In the genomic region with DNA sequence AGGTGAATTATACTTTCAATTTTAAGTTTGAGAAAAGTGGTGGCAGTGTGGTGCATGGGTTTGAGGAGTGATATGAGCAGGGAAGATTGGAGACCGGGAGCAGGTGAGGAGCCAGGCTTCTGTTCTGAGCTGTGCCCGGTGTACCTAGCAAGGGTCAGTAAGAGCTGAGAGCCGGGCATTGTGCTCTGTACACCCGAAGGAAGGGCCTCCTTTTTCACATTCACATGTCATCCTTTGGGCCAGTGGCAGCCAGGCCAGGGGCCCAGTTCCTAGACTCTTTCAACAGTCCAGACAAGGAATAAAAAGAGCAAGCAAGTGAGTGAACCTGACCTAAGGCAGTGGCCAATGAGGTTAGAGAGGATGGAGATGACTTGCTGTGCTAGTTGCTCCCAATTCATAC, we compare ENCODE assay signal across 10 cellular contexts. TPM values are rescaled to one million over a fixed set of nuclear protein-coding genes. Genes with fewer than 3 reads are reported as not detected.
DNase-seq lines count a peak whose midpoint lies in the region; ATAC-seq, FAIRE-seq and TF ChIP-seq lines count a peak whose summit lies in the region.
"Had no signal": no experiment of that assay in that cellular context is flagged by ENCODE, and none has a peak within 500 bp of the region (broad histone marks: within the 10 kb centered on the region; RNA-seq: fewer than 3 reads in every experiment).

No MANE protein-coding gene starts in this region.

- TF ChIP-seq RAD21 in A549 (conservative IDR thresholded peaks at IDR 0.05 in 1 of 2, IDR thresholded peaks at IDR 0.05 in 1 of 2) (no peak), HCT116 (IDR thresholded peaks at IDR 0.05; ENCODE audit: low read depth) (no peak)

- no peak for TF ChIP-seq POLR2A in A549 (IDR thresholded peaks at IDR 0.05; ENCODE audit: low read length)
- TF ChIP-seq POLR2A in HCT116 (IDR thresholded peaks at IDR 0.05; ENCODE audit: borderline replicate concordance, extremely low read depth, insufficient read depth, insufficient read length), result no peak

- peak overlapping the region; percentile 67 for H3K4me2 ChIP-seq in A549
- peak overlapping the region; percentile 64 for H3K4me2 ChIP-seq in HCT116 (ENCODE audit: low read length)

- ATAC-seq in A549, result peak; percentile 22 to 39; a peak in 4 of 6 replicates
- ATAC-seq in HCT116, result peak; percentile 9; the same call in 1 of the 2 replicates
- ATAC-seq in WTC11, result no peak
- ATAC-seq in naive thymus-derived CD4-positive, alpha-beta T cell, result no peak
- ATAC-seq in GM21576 (IDR thresholded peaks at IDR 0.05; ENCODE audit: unreplicated experiment), result no peak

- no peaks in the 10 kb centered on the region for H3K27me3 ChIP-seq in HCT116 (ENCODE audit: insufficient read depth, low read length)
- no peaks in the 10 kb centered on the region for H3K27me3 ChIP-seq in naive thymus-derived CD4-positive, alpha-beta T cell (ENCODE audit: control insufficient read depth in 2 of 2, insufficient read depth in 2 of 2, low read length in 2 of 2)
- H3K27me3 ChIP-seq: colonic mucosa, ovary had no signal

- H4K20me1 ChIP-seq in HCT116 (ENCODE audit: insufficient read depth), result no peaks in the 10 kb centered on the region

- FAIRE-seq in A549 (lab: Jason Lieb, UNC), result no peak

- intact Hi-C loops in HCT116 (cut with micrococcal nuclease), result no loop called here
- intact Hi-C loops in naive thymus-derived CD4-positive, alpha-beta T cell (cut with micrococcal nuclease), result loop anchor here (1.0 to 2.0 kb wide), 4 partner anchors 18 to 864 kb away; partner anchors contain the start of gene RFC4 (in 1 of the 2)

- TF ChIP-seq EP300 in A549 (IDR thresholded peaks at IDR 0.05), result no peak

- H3K27me3 Mint-ChIP-seq in WTC11 (ENCODE audit: low read depth), result peaks cover 11% of the 10 kb centered on the region
- H3K27me3 Mint-ChIP-seq in naive thymus-derived CD4-positive, alpha-beta T cell, result peaks cover 0 to 23% (median 8%) of the 10 kb centered on the region in 5 donors

- POLR2A ChIA-PET in A549 (lab: Yijun Ruan, JAX), result interaction anchor here (0.5 to 1.6 kb wide), 5 partner anchors 17 to 166 kb away, joined by 3 to 7 read pairs (median 4); no protein-coding TSS in a partner anchor
- POLR2A ChIA-PET in HCT116 (lab: Charles Lee), result interaction anchor here (0.5 to 2.2 kb wide), 5 partner anchors 9 to 299 kb away, joined by 3 to 9 read pairs (median 3); no protein-coding TSS in a partner anchor
- POLR2A ChIA-PET in WTC11 (lab: Charles Lee), result interaction anchor here (0.6 to 1.4 kb wide), 3 partner anchors 9 to 282 kb away, joined by 5 to 9 read pairs (median 6); no protein-coding TSS in a partner anchor
- POLR2A ChIA-PET in naive thymus-derived CD4-positive, alpha-beta T cell (lab: Charles Lee), result interaction anchor here (0.8 to 1.8 kb wide), 10 partner anchors 9 to 864 kb away, joined by 3 to 8 read pairs (median 4); partner anchors contain the start of genes DNAJB11 and EIF4A2

- H3K27ac ChIP-seq in A549 (peak overlapping the region; percentile 66 to 75; a peak in 5 of 6 replicates), HCT116 (ENCODE audit: low read depth, low read length) (no peak overlapping the region)
- no peak overlapping the region for H3K27ac ChIP-seq in naive thymus-derived CD4-positive, alpha-beta T cell (ENCODE audit: low read depth, low read length)
- H3K27ac ChIP-seq: colonic mucosa, ovary had no signal

- 70% methylated on average over 4 of the region's 4 CpGs for WGBS in A549 (ENCODE audit: missing lambda C conversion rate)

- H3K4me3 Mint-ChIP-seq in WTC11, result no peak overlapping the region
- peak overlapping the region in 6 of 10 donors; percentile 3 to 76 (median 31) for H3K4me3 Mint-ChIP-seq in naive thymus-derived CD4-positive, alpha-beta T cell

- H3K79me2 ChIP-seq in HCT116 (ENCODE audit: insufficient read depth, low read length), result peaks cover under 1% of the 10 kb centered on the region; the same call in 1 of the 2 replicates

- RAD21 ChIA-PET in HCT116 (lab: Charles Lee; ENCODE audit: low non-redundant PET in 1 of 2, low total read pairs in 2 of 2, uncharacterized antibody in 2 of 2, unreplicated experiment in 2 of 2), result interaction anchor here in 1 of 2 experiments (1.3 to 1.5 kb wide), 2 partner anchors 282 to 299 kb away, joined by 5 read pairs; no protein-coding TSS in a partner anchor

- CTCF ChIA-PET in A549 (lab: Yijun Ruan, JAX), result interaction anchor here (0.5 to 3.0 kb wide), 38 partner anchors 7 to 840 kb away, joined by 3 to 158 read pairs (median 4); partner anchors contain the start of genes EIF4A2 and SENP2
- CTCF ChIA-PET in HCT116 (lab: Charles Lee), result interaction anchor here (0.5 to 2.5 kb wide), 39 partner anchors 10 to 1762 kb away, joined by 3 to 65 read pairs (median 4); partner anchors contain the start of gene DNAJB11
- CTCF ChIA-PET in WTC11 (lab: Charles Lee), result interaction anchor here (0.6 to 3.5 kb wide), 117 partner anchors 11 to 805 kb away, joined by 3 to 113 read pairs (median 4); partner anchors contain the start of genes IGF2BP2 and SENP2
- CTCF ChIA-PET in naive thymus-derived CD4-positive, alpha-beta T cell (lab: Charles Lee), result interaction anchor here (0.6 to 2.5 kb wide), 21 partner anchors 9 to 674 kb away, joined by 3 to 18 read pairs (median 8); partner anchors contain the start of genes DNAJB11 and SENP2

- peaks cover 4% of the 10 kb centered on the region for H3K36me3 Mint-ChIP-seq in WTC11
- H3K36me3 Mint-ChIP-seq in naive thymus-derived CD4-positive, alpha-beta T cell, result peaks cover 0 to 8% (median 0%) of the 10 kb centered on the region in 5 donors

- no TSS peak for BruUV-seq in HCT116 (replicated peaks; lab: Mats Ljungman, UMichigan)

- H3K9ac ChIP-seq in HCT116 (ENCODE audit: low read length), result 0 out of 2 replicates have a peak overlapping the region, but pooled peaks have one; percentile 16

- DNase-seq in A549 (ENCODE audit: low read depth in 1 of 2, low spot score in 1 of 2), result no peak
- no peak for DNase-seq in HCT116 (ENCODE audit: low read depth, low spot score)
- DNase-seq in WTC11 (ENCODE audit: low spot score), result no peak
- DNase-seq in naive thymus-derived CD4-positive, alpha-beta T cell, result no peak
- DNase-seq in stimulated activated CD4-positive, alpha-beta T cell treated with anti-CD3 and anti-CD28 coated beads, Interleukin-2, amount 100 ng/mL, for 24 hours, result no peak
- no peak for DNase-seq in nucleus accumbens (lab: John Stamatoyannopoulos, UW)
- DNase-seq in cerebellar nuclear complex (lab: John Stamatoyannopoulos, UW), result no peak

- no peaks in the 10 kb centered on the region for H3K9me2 ChIP-seq in HCT116 (ENCODE audit: insufficient read depth)

- no peak for TF ChIP-seq CTCF in A549 (IDR thresholded peaks at IDR 0.05)
- no peak for TF ChIP-seq CTCF in HCT116 (IDR thresholded peaks at IDR 0.05 in 2 of 3, conservative IDR thresholded peaks at IDR 0.05 in 1 of 3; ENCODE audit: borderline replicate concordance in 1 of 3, insufficient read depth in 1 of 3, low read depth in 2 of 3, low read length in 2 of 3)
- TF ChIP-seq CTCF in WTC11 (IDR thresholded peaks at IDR 0.05), result no peak

- peaks cover 4% of the 10 kb centered on the region for H3K9me3 Mint-ChIP-seq in WTC11
- peaks cover 0 to 5% (median 0%) of the 10 kb centered on the region in 11 donors for H3K9me3 Mint-ChIP-seq in naive thymus-derived CD4-positive, alpha-beta T cell

- H3K4me1 ChIP-seq in A549 (peaks cover 6% of the 10 kb centered on the region), HCT116 (ENCODE audit: control insufficient read depth in 1 of 2, insufficient read depth in 2 of 2, low read length in 2 of 2) (peaks cover 0 to 24% of the 10 kb centered on the region in 2 experiments; a peak in 3 of 4 replicates)
- peaks cover 8 to 11% of the 10 kb centered on the region in 2 donors for H3K4me1 ChIP-seq in naive thymus-derived CD4-positive, alpha-beta T cell (ENCODE audit: control insufficient read depth in 2 of 2, insufficient read depth in 2 of 2, low read length in 2 of 2)

- no peaks in the 10 kb centered on the region for H3K36me3 ChIP-seq in HCT116 (ENCODE audit: control insufficient read depth in 1 of 2, insufficient read depth in 2 of 2, low read length in 2 of 2)
- H3K36me3 ChIP-seq in naive thymus-derived CD4-positive, alpha-beta T cell (ENCODE audit: control insufficient read depth in 2 of 3, insufficient read depth in 3 of 3, low read length in 3 of 3), result no peaks in the 10 kb centered on the region
- H3K36me3 ChIP-seq: colonic mucosa, ovary had no signal

- H3K4me3 ChIP-seq in A549, result no peak overlapping the region
- no peak overlapping the region for H3K4me3 ChIP-seq in HCT116 (replicated peaks in 1 of 2; ENCODE audit: low read depth in 1 of 2, low read length in 2 of 2)
- H3K4me3 ChIP-seq in naive thymus-derived CD4-positive, alpha-beta T cell (ENCODE audit: low read length), result peak overlapping the region; percentile 26
- H3K4me3 ChIP-seq: colonic mucosa, ovary had no signal

- peaks cover 7% of the 10 kb centered on the region for H3K4me1 Mint-ChIP-seq in WTC11
- H3K4me1 Mint-ChIP-seq in naive thymus-derived CD4-positive, alpha-beta T cell, result peaks cover 11 to 29% (median 21%) of the 10 kb centered on the region in 7 donors

- no peaks in the 10 kb centered on the region for H3K9me3 ChIP-seq in A549
- no peaks in the 10 kb centered on the region for H3K9me3 ChIP-seq in HCT116 (ENCODE audit: control insufficient read depth in 1 of 2, insufficient read depth in 1 of 2, low read depth in 1 of 2, low read length in 2 of 2)
- no peaks in the 10 kb centered on the region for H3K9me3 ChIP-seq in naive thymus-derived CD4-positive, alpha-beta T cell (ENCODE audit: control insufficient read depth in 2 of 3, low read length in 3 of 3)
- H3K9me3 ChIP-seq: colonic mucosa, ovary had no signal

- H3K27ac Mint-ChIP-seq in WTC11, result peak overlapping the region; percentile 16; the same call in 1 of the 2 replicates
- H3K27ac Mint-ChIP-seq in naive thymus-derived CD4-positive, alpha-beta T cell, result peak overlapping the region in 2 of 9 donors; percentile 62 to 74

- H2AFZ ChIP-seq in HCT116 (ENCODE audit: low read depth, low read length, poor library complexity, severe bottlenecking), result peak overlapping the region; percentile 88

TF ChIP-seq in A549, 52 proteins besides CTCF, POLR2A, EP300 and RAD21 (continues in another document):
- TF ChIP-seq FOSL2 (IDR thresholded peaks at IDR 0.05) (no peak), FOSL2 (CRISPR knock-in tag; IDR thresholded peaks at IDR 0.05) (no peak)

TF ChIP-seq in WTC11, 78 proteins besides CTCF, POLR2A, EP300 and RAD21 (continues in another document):
- TF ChIP-seq ESRRA (CRISPR knock-in tag; IDR thresholded peaks at IDR 0.05; ENCODE audit: borderline replicate concordance) (no peak), ZNF232 (CRISPR knock-in tag; IDR thresholded peaks at IDR 0.05) (no peak), JUN (CRISPR knock-in tag; IDR thresholded peaks at IDR 0.05) (no peak)

RNA-seq across cellular contexts. Expression of gene TRA2B, which starts 5.1 kb away (rescaled TPM):
- polyA plus RNA-seq in A549 (2011; rRNA removed) (186 and 273 TPM in 2 replicates), A549 (2017; fragmentation: RNase III; extraction: RNeasy Plus Mini Kit Qiagen cat#74134 plus additional on column Dnase treatment) (180 to 204 TPM (median 193 TPM) in 3 replicates)
- polyA plus RNA-seq in A549 (2012; cell fraction: cytosol; rRNA removed), result 125 and 182 TPM in 2 replicates
- polyA plus RNA-seq in A549 (2012; cell fraction: nucleus; rRNA removed), result 115 and 156 TPM in 2 replicates
- 238 and 248 TPM in 2 replicates for polyA minus RNA-seq in A549 (2011; rRNA and poly(A)+ RNA removed)
- total RNA-seq in HCT116 (2021; ENCODE audit: unreplicated experiment) (172 TPM), WTC11 (2021) (214 to 240 TPM (median 236 TPM) in 3 replicates)
- 155 and 228 TPM in 2 replicates for polyA plus RNA-seq in HCT116 (2012)
- 100 to 1,000 TPM; 194 to 673 (median 216) TPM for total RNA-seq in naive thymus-derived CD4-positive, alpha-beta T cell
- 100 to 1,000 TPM; 182 to 221 TPM for polyA plus RNA-seq in naive thymus-derived CD4-positive, alpha-beta T cell

Comparison
In these comparisons a context has a peak if more than half of its experiments do, and no peak if none do; other contexts are left out.
1. ATAC-seq: peak in A549 (2 of 2) and HCT116 (single experiment); none in WTC11 (single experiment), naive thymus-derived CD4-positive, alpha-beta T cell (single experiment) and GM21576 (single experiment).
2. H3K27ac ChIP-seq: peak in A549 (2 of 2); none in HCT116 (single experiment) and naive thymus-derived CD4-positive, alpha-beta T cell (single experiment).